ENCODE assay signal across 23 cellular contexts in genomic region chr5:96716716-96717115, GRCh38. TPM values are rescaled to one million over a fixed set of nuclear protein-coding genes. Genes with fewer than 3 reads are reported as not detected.
A peak's percentile ranks its signal among the peaks of the same experiment; 100 is the strongest.
DNase-seq lines count a peak whose midpoint lies in the region; ATAC-seq and TF ChIP-seq lines count a peak whose summit lies in the region.
"Had no signal": no experiment of that assay in that cellular context is flagged by ENCODE, and none has a peak within 500 bp of the region (broad histone marks: within the 10 kb centered on the region; RNA-seq: fewer than 3 reads in every experiment).

No MANE protein-coding gene starts in this region.

- H3K4me2 ChIP-seq in GM23338, result no peak overlapping the region
- H3K4me2 ChIP-seq: smooth muscle cell had no signal

- peaks cover 6% of the 10 kb centered on the region for H3K27me3 Mint-ChIP-seq in GM23338 (ENCODE audit: insufficient read depth, low read depth, poor library complexity)
- no peaks in the 10 kb centered on the region for H3K27me3 Mint-ChIP-seq in central memory CD8-positive, alpha-beta T cell

- intact Hi-C loops in psoas muscle (cut with DNase I) (no loop called here), prostate gland (cut with DNase I) (no loop called here), vagina (cut with DNase I) (loop anchor here (10.0 kb wide), 2 partner anchors 52 to 102 kb away; partner anchors contain the start of gene CAST)

- H3K4me3 ChIP-seq in GM23338 (no peak overlapping the region), psoas muscle (no peak overlapping the region), prostate gland (no peak overlapping the region), vagina (no peak overlapping the region)
- H3K4me3 ChIP-seq: smooth muscle cell, tibial nerve had no signal

- no peaks in the 10 kb centered on the region for H3K9me3 Mint-ChIP-seq in GM23338
- no peaks in the 10 kb centered on the region for H3K9me3 Mint-ChIP-seq in central memory CD8-positive, alpha-beta T cell
- H3K9me3 Mint-ChIP-seq: WTC11 had no signal

- no peak for TF ChIP-seq CTCF in GM23338 (conservative IDR thresholded peaks at IDR 0.05; ENCODE audit: low read depth in 2 of 2)
- no peak for TF ChIP-seq CTCF in psoas muscle (IDR thresholded peaks at IDR 0.05)
- TF ChIP-seq CTCF in prostate gland (IDR thresholded peaks at IDR 0.05), result no peak
- no peak for TF ChIP-seq CTCF in vagina (IDR thresholded peaks at IDR 0.05)

- DNase-seq in NCI-H524 (lab: John Stamatoyannopoulos, UW) (peak; percentile 16 to 27), NCI-H524 treated with DMSO at 0.1 percent for 48 hours (lab: John Stamatoyannopoulos, UW) (no peak), GM23338 (ENCODE audit: low spot score) (no peak), psoas muscle (no peak), prostate gland (ENCODE audit: low spot score) (no peak), vagina (ENCODE audit: extremely low spot score in 2 of 2) (no peak)
- DNase-seq in central memory CD8-positive, alpha-beta T cell (ENCODE audit: low spot score in 2 of 2), result no peak
- DNase-seq: 8988T; activated CD8-positive, alpha-beta T cell treated with anti-CD3 and anti-CD28 coated beads, Interleukin-2, amount 10 ng/mL, durations not matched to agents 7 days and 5 days; activated naive CD4-positive, alpha-beta T cell; AML-193; amniotic stem cell; head of caudate nucleus; NCI-H2171 treated with DMSO at 0.1 percent for 48 hours; NCI-H526 treated with DMSO at 0.1 percent for 48 hours; stimulated activated CD4-positive, alpha-beta T cell treated with anti-CD3 and anti-CD28 coated beads, Interleukin-4, amount 100 ng/mL, for 1 hour; stimulated activated naive CD8-positive, alpha-beta T cell treated with anti-CD3 and anti-CD28 coated beads, Interleukin-15, Interleukin-2, amounts not matched to agents 100 U/mL and 50 U/mL, for 24 hours; T1000 had no signal

- no peaks in the 10 kb centered on the region for H3K9me2 ChIP-seq in GM23338 (ENCODE audit: insufficient read depth)

- H3K9me3 ChIP-seq in psoas muscle, result no peaks in the 10 kb centered on the region
- H3K9me3 ChIP-seq in prostate gland, result no peaks in the 10 kb centered on the region
- no peaks in the 10 kb centered on the region for H3K9me3 ChIP-seq in vagina
- H3K9me3 ChIP-seq: neutrophil, tibial nerve had no signal

- H3K27ac Mint-ChIP-seq in GM23338, result no peak overlapping the region
- H3K27ac Mint-ChIP-seq in central memory CD8-positive, alpha-beta T cell (ENCODE audit: low read depth), result peak overlapping the region; percentile 91
- H3K27ac Mint-ChIP-seq: activated CD8-positive, alpha-beta T cell treated with anti-CD3 and anti-CD28 coated beads, Interleukin-2, amount 10 ng/mL, durations not matched to agents 7 days and 5 days; WTC11 had no signal

- no peak overlapping the region for H2AFZ ChIP-seq in GM23338

- 17 to 31% (median 23%) methylated on average over 2 of the region's 2 CpGs for WGBS in psoas muscle, 3 donors
- WGBS in prostate gland, result 48% methylated on average over 2 of the region's 2 CpGs

- H3K79me2 ChIP-seq in GM23338 (replicated peaks; ENCODE audit: insufficient read depth), result no peaks in the 10 kb centered on the region; the same call in 1 of the 2 replicates

- no peaks in the 10 kb centered on the region for H3K4me1 ChIP-seq in GM23338 (ENCODE audit: insufficient read depth)
- peaks cover 83% of the 10 kb centered on the region for H3K4me1 ChIP-seq in psoas muscle
- no peaks in the 10 kb centered on the region for H3K4me1 ChIP-seq in prostate gland (replicated peaks)
- peaks cover 83% of the 10 kb centered on the region for H3K4me1 ChIP-seq in vagina

- no peaks in the 10 kb centered on the region for H3F3A ChIP-seq in GM23338 (replicated peaks; ENCODE audit: low read depth)

- H3K4me1 Mint-ChIP-seq in GM23338, result peaks cover 27% of the 10 kb centered on the region
- H3K4me1 Mint-ChIP-seq in central memory CD8-positive, alpha-beta T cell, result peaks cover 62% of the 10 kb centered on the region

- ATAC-seq in GM23338 (peak; percentile 26; the same call in 1 of the 3 replicates), psoas muscle (no peak), HG03135 (IDR thresholded peaks at IDR 0.05; ENCODE audit: unreplicated experiment) (no peak)
- ATAC-seq in central memory CD8-positive, alpha-beta T cell (replicated peaks; ENCODE audit: extremely low read depth, poor library complexity, severe bottlenecking), result no peak
- ATAC-seq: stimulated activated naive CD8-positive, alpha-beta T cell treated with anti-CD3 and anti-CD28 coated beads, Interleukin-15, Interleukin-2, amounts not matched to agents 100 U/mL and 50 U/mL, for 24 hours; WTC11 had no signal

- H3K4me3 Mint-ChIP-seq in GM23338, result no peak overlapping the region
- H3K4me3 Mint-ChIP-seq in central memory CD8-positive, alpha-beta T cell, result no peak overlapping the region
- H3K4me3 Mint-ChIP-seq: activated CD8-positive, alpha-beta T cell treated with anti-CD3 and anti-CD28 coated beads, Interleukin-2, amount 10 ng/mL, durations not matched to agents 7 days and 5 days; WTC11 had no signal

- no peaks in the 10 kb centered on the region for H3K36me3 ChIP-seq in GM23338 (ENCODE audit: insufficient read depth)
- H3K36me3 ChIP-seq in psoas muscle (ENCODE audit: insufficient read depth in 1 of 2, low read depth in 1 of 2), result no peaks in the 10 kb centered on the region
- no peaks in the 10 kb centered on the region for H3K36me3 ChIP-seq in prostate gland
- no peaks in the 10 kb centered on the region for H3K36me3 ChIP-seq in vagina
- H3K36me3 ChIP-seq: tibial nerve had no signal

- TF ChIP-seq POLR2A in prostate gland (IDR thresholded peaks at IDR 0.05), result no peak
- no peak for TF ChIP-seq POLR2A in vagina (IDR thresholded peaks at IDR 0.05)

- H4K20me1 ChIP-seq in GM23338 (replicated peaks; ENCODE audit: insufficient read depth), result no peaks in the 10 kb centered on the region

- no peaks in the 10 kb centered on the region for H3K27me3 ChIP-seq in GM23338 (ENCODE audit: insufficient read depth)
- H3K27me3 ChIP-seq in psoas muscle (ENCODE audit: insufficient read depth in 3 of 3, low read length in 2 of 3), result no peaks in the 10 kb centered on the region
- H3K27me3 ChIP-seq in prostate gland (replicated peaks; ENCODE audit: insufficient read depth), result no peaks in the 10 kb centered on the region
- H3K27me3 ChIP-seq in vagina, result no peaks in the 10 kb centered on the region
- H3K27me3 ChIP-seq: neutrophil, tibial nerve had no signal

- no peak overlapping the region for H3K27ac ChIP-seq in GM23338 (ENCODE audit: low read depth)
- peak overlapping the region; percentile 70 for H3K27ac ChIP-seq in psoas muscle
- no peak overlapping the region for H3K27ac ChIP-seq in prostate gland
- no peak overlapping the region for H3K27ac ChIP-seq in vagina
- H3K27ac ChIP-seq: neutrophil had no signal

- H3K36me3 Mint-ChIP-seq in GM23338 (ENCODE audit: low read depth), result no peaks in the 10 kb centered on the region
- peaks cover 18% of the 10 kb centered on the region for H3K36me3 Mint-ChIP-seq in central memory CD8-positive, alpha-beta T cell (ENCODE audit: insufficient read depth)
- H3K36me3 Mint-ChIP-seq: WTC11 had no signal

TF ChIP-seq in GM23338, 12 proteins besides CTCF, POLR2A, EP300 and RAD21:
- no peak for TF ChIP-seq CREB1 (CRISPR knock-in tag; IDR thresholded peaks at IDR 0.05; ENCODE audit: low read depth)
- no peak for TF ChIP-seq EZH2phosphoT487 (IDR thresholded peaks at IDR 0.05; ENCODE audit: unreplicated experiment)
- TF ChIP-seq POLR2AphosphoS5 (IDR thresholded peaks at IDR 0.05; ENCODE audit: low read depth), result no peak
- TF ChIP-seq JUNB (IDR thresholded peaks at IDR 0.05; ENCODE audit: unreplicated experiment), result no peak
- TF ChIP-seq STAT1 (IDR thresholded peaks at IDR 0.05; ENCODE audit: unreplicated experiment), result no peak

RNA-seq across cellular contexts. Expression of gene CAST, which starts 54.5 kb away (rescaled TPM):
- total RNA-seq in GM23338 (2014; rRNA removed; shearing (Covaris generic)), result 26.4 and 37.9 TPM in 2 replicates
- polyA plus RNA-seq in GM23338 (2016; fragmentation: Nextera tagmentation; extraction: Ambion mirVana) (53.0 and 57.7 TPM in 2 replicates), psoas muscle (100 to 1,000 TPM; 231 to 312 (median 291) TPM)
- total RNA-seq in psoas muscle (100 to 1,000 TPM; 193 to 447 (median 387) TPM), prostate gland (100 to 1,000 TPM; 251 to 256 TPM), vagina (309 TPM)

Comparison
In these comparisons a context has a peak if more than half of its experiments do, and no peak if none do; other contexts are left out.
1. DNase-seq: peak in NCI-H524 (2 of 2); none in NCI-H524 treated with DMSO at 0.1 percent for 48 hours (single experiment), GM23338 (single experiment), central memory CD8-positive, alpha-beta T cell (0 of 2), psoas muscle (0 of 2), prostate gland (single experiment) and vagina (0 of 2).